ENCODE assay signal across 15 cellular contexts in genomic region chr20:8433286-8433685, GRCh38.
"Had no signal": no experiment of that assay in that cellular context is flagged by ENCODE, and none has a peak within 500 bp of the region (broad histone marks: within the 10 kb centered on the region; RNA-seq: fewer than 3 reads in every experiment).

No MANE protein-coding gene starts in this region.

- H3K4me3 Mint-ChIP-seq: activated naive CD4-positive, alpha-beta T cell treated with anti-CD3 and anti-CD28 coated beads, Interleukin-2, amount 10 ng/mL, durations not matched to agents 7 days and 5 days; memory B cell had no signal

- H3K27ac Mint-ChIP-seq: activated naive CD4-positive, alpha-beta T cell treated with anti-CD3 and anti-CD28 coated beads, Interleukin-2, amount 10 ng/mL, durations not matched to agents 7 days and 5 days; activated T-helper 2 cell treated with anti-CD3 and anti-CD28 coated beads, Interferon-gamma antibody, Interleukin-2, Interleukin-4, amounts not matched to agents 10 μg/mL and 5 μg/mL and 100 μg/mL, durations not matched to agents 14 hours and 24 hours and 36 hours; memory B cell had no signal

- H3K4me2 ChIP-seq: hepatocyte had no signal

- H3K27ac ChIP-seq: coronary artery, hepatocyte had no signal

- H3K27me3 ChIP-seq: adrenal gland, hepatocyte, thyroid gland, uterus had no signal

- H3K9me3 ChIP-seq: adrenal gland, thyroid gland, uterus had no signal

- H3K79me2 ChIP-seq: hepatocyte had no signal

- H3K36me3 ChIP-seq: adrenal gland, thyroid gland, uterus had no signal

- H3K9me3 Mint-ChIP-seq: activated naive CD4-positive, alpha-beta T cell treated with anti-CD3 and anti-CD28 coated beads, Interleukin-2, amount 10 ng/mL, durations not matched to agents 7 days and 5 days; activated T-helper 2 cell treated with anti-CD3 and anti-CD28 coated beads, Interferon-gamma antibody, Interleukin-2, Interleukin-4, amounts not matched to agents 10 μg/mL and 5 μg/mL and 100 μg/mL, durations not matched to agents 14 hours and 24 hours and 36 hours; memory B cell had no signal

- H3K36me3 Mint-ChIP-seq: activated naive CD4-positive, alpha-beta T cell treated with anti-CD3 and anti-CD28 coated beads, Interleukin-2, amount 10 ng/mL, durations not matched to agents 7 days and 5 days; memory B cell had no signal

- H3K4me1 Mint-ChIP-seq: activated naive CD4-positive, alpha-beta T cell treated with anti-CD3 and anti-CD28 coated beads, Interleukin-2, amount 10 ng/mL, durations not matched to agents 7 days and 5 days; memory B cell had no signal

- H3K9ac ChIP-seq: parathyroid adenoma had no signal

- H3K4me3 ChIP-seq: adrenal gland, coronary artery, hepatocyte, thyroid gland, uterus had no signal

- DNase-seq: activated CD4-positive, alpha-beta T cell treated with anti-CD3 and anti-CD28 coated beads, Interleukin-2, amount 50 U/mL, for 1 hour; activated naive CD4-positive, alpha-beta T cell treated with anti-CD3 and anti-CD28 coated beads, Interleukin-2, amount 10 ng/mL, durations not matched to agents 7 days and 5 days; activated T-cell treated with anti-CD3 and anti-CD28 coated beads for 4 hours; adrenal gland; caudate nucleus; effector CD4-positive, alpha-beta T cell; foreskin melanocyte; T-helper 2 cell; thyroid gland; uterus had no signal

- H3K27me3 Mint-ChIP-seq: activated naive CD4-positive, alpha-beta T cell treated with anti-CD3 and anti-CD28 coated beads, Interleukin-2, amount 10 ng/mL, durations not matched to agents 7 days and 5 days had no signal
